Comparison of ENCODE assay signal across 1 cellular context in the genomic region with DNA sequence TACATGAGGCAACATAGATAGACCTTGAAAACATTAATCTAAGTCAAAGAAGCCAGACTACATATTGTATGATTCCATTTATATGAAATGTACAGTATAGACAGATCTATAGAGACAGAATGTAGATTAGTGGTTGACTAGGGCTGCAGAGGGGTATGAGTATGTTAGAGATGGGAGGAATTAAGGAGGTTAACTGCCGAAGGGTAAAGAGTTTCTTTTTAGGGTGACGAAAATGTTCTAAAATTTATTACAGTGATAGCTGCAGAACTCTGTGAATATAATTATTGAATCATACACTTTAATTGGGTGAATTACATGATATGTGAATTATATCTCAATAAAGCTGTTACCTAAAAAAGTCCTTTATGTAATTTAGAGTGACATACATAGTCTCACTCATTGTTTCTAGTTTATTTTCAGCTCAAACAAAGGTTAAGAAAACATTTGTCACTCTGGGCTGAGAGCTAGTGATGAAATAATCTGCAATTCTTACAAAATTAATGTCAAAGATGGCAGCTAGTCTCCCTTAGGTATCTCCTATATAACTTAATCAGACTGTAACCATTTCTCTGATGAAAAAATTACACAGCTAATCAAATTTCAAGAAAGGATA.
TF ChIP-seq lines count a peak whose summit lies in the region.

No MANE protein-coding gene starts in this region.

TF ChIP-seq in endothelial cell of umbilical vein, 7 proteins besides CTCF, POLR2A, EP300 and RAD21:
- TF ChIP-seq FOS (IDR thresholded peaks at IDR 0.05; ENCODE audit: borderline replicate concordance, insufficient read depth, low read length) (no peak), JUN (IDR thresholded peaks at IDR 0.05; ENCODE audit: borderline replicate concordance, insufficient read depth, insufficient read length, low read depth) (no peak), MYC (IDR thresholded peaks at IDR 0.05; ENCODE audit: low read depth, low read length) (no peak), EZH2 (IDR thresholded peaks at IDR 0.05; ENCODE audit: borderline replicate concordance, low read depth, low read length, severe bottlenecking) (no peak), POLR2AphosphoS5 (IDR thresholded peaks at IDR 0.05; ENCODE audit: insufficient read depth, low read depth, low read length) (no peak), GATA2 (IDR thresholded peaks at IDR 0.05; ENCODE audit: insufficient read depth, insufficient read length, low read depth, low read length) (no peak)
- TF ChIP-seq, protein P1, sequence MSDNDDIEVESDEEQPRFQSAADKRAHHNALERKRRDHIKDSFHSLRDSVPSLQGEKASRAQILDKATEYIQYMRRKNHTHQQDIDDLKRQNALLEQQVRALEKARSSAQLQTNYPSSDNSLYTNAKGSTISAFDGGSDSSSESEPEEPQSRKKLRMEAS (IDR thresholded peaks at IDR 0.05; ENCODE audit: insufficient read depth, insufficient read length), result no peak
